In the genomic region with DNA sequence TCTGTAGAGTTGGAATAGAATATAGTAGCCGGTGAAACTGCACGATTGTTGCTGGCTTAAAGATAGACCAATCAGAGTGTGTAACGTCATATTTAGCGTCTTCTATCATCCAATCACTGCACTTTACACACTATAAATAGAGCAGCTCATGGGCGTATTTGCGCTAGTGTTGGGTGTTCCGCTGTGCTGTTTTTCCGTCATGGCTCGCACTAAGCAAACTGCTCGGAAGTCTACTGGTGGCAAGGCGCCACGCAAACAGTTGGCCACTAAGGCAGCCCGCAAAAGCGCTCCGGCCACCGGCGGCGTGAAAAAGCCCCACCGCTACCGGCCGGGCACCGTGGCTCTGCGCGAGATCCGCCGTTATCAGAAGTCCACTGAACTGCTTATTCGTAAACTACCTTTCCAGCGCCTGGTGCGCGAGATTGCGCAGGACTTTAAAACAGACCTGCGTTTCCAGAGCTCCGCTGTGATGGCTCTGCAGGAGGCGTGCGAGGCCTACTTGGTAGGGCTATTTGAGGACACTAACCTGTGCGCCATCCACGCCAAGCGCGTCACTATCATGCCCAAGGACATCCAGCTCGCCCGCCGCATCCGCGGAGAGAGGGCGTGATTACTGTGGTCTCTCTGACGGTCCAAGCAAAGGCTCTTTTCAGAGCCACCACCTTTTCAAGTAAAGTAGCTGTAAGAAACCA, we compare ENCODE assay signal across 8 cellular contexts. TPM values are rescaled to one million over a fixed set of nuclear protein-coding genes. Genes with fewer than 3 reads are reported as not detected.
DNase-seq lines count a peak whose midpoint lies in the region; ATAC-seq, FAIRE-seq and TF ChIP-seq lines count a peak whose summit lies in the region.

No MANE protein-coding gene starts in this region.

- no peaks in the 10 kb centered on the region for H3K9me3 Mint-ChIP-seq in astrocyte (ENCODE audit: unreplicated experiment)

- H3K9me3 ChIP-seq in astrocyte (ENCODE audit: insufficient read depth, low read depth, low read length) (no peaks in the 10 kb centered on the region), right cardiac atrium (ENCODE audit: control insufficient read depth, low read length) (no peaks in the 10 kb centered on the region)

- no peaks in the 10 kb centered on the region for H3K36me3 ChIP-seq in astrocyte (ENCODE audit: insufficient read depth, low read length)

- H3K27ac ChIP-seq in astrocyte (ENCODE audit: low read depth, low read length), result peak overlapping the region; percentile 95
- peak overlapping the region; percentile 89 for H3K27ac ChIP-seq in right cardiac atrium (ENCODE audit: low read length)

- TF ChIP-seq POLR2A in GM12891 (IDR thresholded peaks at IDR 0.05; ENCODE audit: low read depth, low read length), result peak; percentile 99

- H3K4me3 ChIP-seq in astrocyte (ENCODE audit: insufficient read depth, low read depth, low read length) (peak overlapping the region; percentile 83), right cardiac atrium (ENCODE audit: low read length) (peak overlapping the region; percentile 49)

- peaks cover 28% of the 10 kb centered on the region for H3K4me1 ChIP-seq in astrocyte (ENCODE audit: insufficient read depth, low read length)
- no peaks in the 10 kb centered on the region for H3K4me1 ChIP-seq in right cardiac atrium (ENCODE audit: control insufficient read depth, insufficient read depth, low read length)

- peaks cover 8% of the 10 kb centered on the region for H3K4me1 Mint-ChIP-seq in astrocyte (ENCODE audit: low read depth, unreplicated experiment)

- H3K79me2 ChIP-seq in astrocyte (ENCODE audit: insufficient read depth, low read length), result no peaks in the 10 kb centered on the region

- H3K27me3 ChIP-seq in astrocyte (ENCODE audit: insufficient read depth, low read length), result no peaks in the 10 kb centered on the region
- H3K27me3 ChIP-seq in right cardiac atrium (ENCODE audit: control insufficient read depth, insufficient read depth), result no peaks in the 10 kb centered on the region

- no peak for TF ChIP-seq CTCF in astrocyte (IDR thresholded peaks at IDR 0.05; ENCODE audit: insufficient read depth, low read depth, low read length)

- H3K4me3 Mint-ChIP-seq in astrocyte (ENCODE audit: unreplicated experiment), result peak overlapping the region; percentile 97

- under 1% methylated on average over 46 of the region's 46 CpGs for WGBS in right cardiac atrium

- DNase-seq in GM12891 (ENCODE audit: insufficient read length, low spot score) (no peak), NCI-H1105 (lab: John Stamatoyannopoulos, UW) (peak; percentile 92), T-helper 2 cell (peak; percentile 32 to 96 (median 71)), astrocyte (ENCODE audit: low read depth) (peak; percentile 84), right cardiac atrium (peak; percentile 83 to 91 (median 87)), putamen (ENCODE audit: low spot score) (peak; percentile 70), cortex of kidney (lab: John Stamatoyannopoulos, UW) (no peak)

- H3K9ac ChIP-seq in astrocyte (ENCODE audit: low read length), result peak overlapping the region; percentile 88

- FAIRE-seq in GM12891 (lab: Jason Lieb, UNC) (peak; percentile 95), astrocyte (lab: Jason Lieb, UNC) (peak; percentile 90)

- H3K36me3 Mint-ChIP-seq in astrocyte (ENCODE audit: low read depth, unreplicated experiment), result no peaks in the 10 kb centered on the region

- peak overlapping the region; percentile 58 for H2AFZ ChIP-seq in astrocyte (ENCODE audit: low read depth, low read length)

- no peaks in the 10 kb centered on the region for H3K27me3 Mint-ChIP-seq in astrocyte (ENCODE audit: low read depth, unreplicated experiment)

- intact Hi-C loops in right cardiac atrium (cut with DNase I), result loop anchor here in 2 of 4 donors (10.0 kb wide), 3 partner anchors 164 to 1114 kb away; a partner anchor contains a TSS

- ATAC-seq in HG02678 (IDR thresholded peaks at IDR 0.05; ENCODE audit: unreplicated experiment), result peak; percentile 43
- peak; percentile 80 to 82 for ATAC-seq in right cardiac atrium

- peak overlapping the region; percentile 99 for H3K27ac Mint-ChIP-seq in astrocyte (ENCODE audit: unreplicated experiment)

- H4K20me1 ChIP-seq in astrocyte (ENCODE audit: insufficient read depth, low read length), result no peaks in the 10 kb centered on the region

- H3K4me2 ChIP-seq in astrocyte (ENCODE audit: low read length), result peak overlapping the region; percentile 96

TF ChIP-seq in GM12891, 5 proteins besides CTCF, POLR2A, EP300 and RAD21:
- TF ChIP-seq SPI1 (IDR thresholded peaks at IDR 0.05; ENCODE audit: low read depth, low read length) (0 out of 2 replicates have a peak, but pooled peaks have one; percentile 4), PAX5 (IDR thresholded peaks at IDR 0.05; ENCODE audit: insufficient read depth, low read length, severe bottlenecking) (no peak), POU2F2 (IDR thresholded peaks at IDR 0.05; ENCODE audit: low read depth, low read length) (peak; percentile 93), POLR2AphosphoS5 (IDR thresholded peaks at IDR 0.05; ENCODE audit: low read depth, low read length) (peak; percentile 99), TAF1 (IDR thresholded peaks at IDR 0.05; ENCODE audit: low read depth, low read length) (peak; percentile 96)

RNA-seq across cellular contexts. Expression of a gene that starts 57.8 kb away (rescaled TPM):
- polyA plus RNA-seq in GM12891 (2012; ENCODE audit: low read depth, missing spikeins), result 6.0 TPM
- total RNA-seq in astrocyte (6.8 and 8.4 TPM in 2 replicates), right cardiac atrium (1 to 10 TPM; 4.0 to 4.7 (median 4.4) TPM)
- 2.7 TPM for polyA plus RNA-seq in right cardiac atrium

Comparison
In these comparisons a context has a peak if more than half of its experiments do, and no peak if none do; other contexts are left out.
1. DNase-seq: peak in NCI-H1105 (single experiment), T-helper 2 cell (5 of 5), astrocyte (single experiment), right cardiac atrium (3 of 3) and putamen (single experiment); none in GM12891 (single experiment) and cortex of kidney (single experiment).